11 cellular contexts compared by ENCODE assay signal in genomic region chr19:35123573-35123972, GRCh38. TPM values are rescaled to one million over a fixed set of nuclear protein-coding genes. Genes with fewer than 3 reads are reported as not detected.
DNase-seq lines count a peak whose midpoint lies in the region; ATAC-seq, FAIRE-seq and TF ChIP-seq lines count a peak whose summit lies in the region.
"Had no signal": no experiment of that assay in that cellular context is flagged by ENCODE, and none has a peak within 500 bp of the region (broad histone marks: within the 10 kb centered on the region; RNA-seq: fewer than 3 reads in every experiment).

No MANE protein-coding gene starts in this region.

- POLR2A ChIA-PET in HEK293T (lab: Yijun Ruan, JAX), result interaction anchor here (1.3 kb wide), 1 partner anchor 9 kb away, joined by 3 read pairs; no protein-coding TSS in a partner anchor

- H3K9me3 ChIP-seq in astrocyte (ENCODE audit: insufficient read depth, low read depth, low read length), result no peaks in the 10 kb centered on the region
- H3K9me3 ChIP-seq in testis, result no peaks in the 10 kb centered on the region

- H2AFZ ChIP-seq in astrocyte (ENCODE audit: low read depth, low read length), result no peak overlapping the region

- no peaks in the 10 kb centered on the region for H4K20me1 ChIP-seq in astrocyte (ENCODE audit: insufficient read depth, low read length)

- H3K4me1 ChIP-seq in astrocyte (ENCODE audit: insufficient read depth, low read length) (peaks cover 15% of the 10 kb centered on the region), testis (peaks cover 32% of the 10 kb centered on the region)

- H3K27me3 Mint-ChIP-seq in astrocyte (ENCODE audit: low read depth, unreplicated experiment), result peaks cover 38% of the 10 kb centered on the region

- intact Hi-C loops in left colon (cut with DNase I, micrococcal nuclease) (no loop called here), testis (cut with DNase I; ENCODE audit: low total_unique reads) (no loop called here)

- no peak overlapping the region for H3K27ac Mint-ChIP-seq in astrocyte (ENCODE audit: unreplicated experiment)

- ATAC-seq in left colon (peak; percentile 6), HG02852 (IDR thresholded peaks at IDR 0.05; ENCODE audit: unreplicated experiment) (no peak)

- H3K9me3 Mint-ChIP-seq in astrocyte (ENCODE audit: unreplicated experiment), result peaks cover 2% of the 10 kb centered on the region

- no peaks in the 10 kb centered on the region for H3K4me1 Mint-ChIP-seq in astrocyte (ENCODE audit: low read depth, unreplicated experiment)

- H3K4me3 Mint-ChIP-seq in astrocyte (ENCODE audit: unreplicated experiment), result no peak overlapping the region

- H3K27ac ChIP-seq in astrocyte (ENCODE audit: low read depth, low read length) (no peak overlapping the region), testis (peak overlapping the region; percentile 91 to 95)

- FAIRE-seq in astrocyte (lab: Jason Lieb, UNC), result no peak
- FAIRE-seq in RCC 7860 (lab: Jason Lieb, UNC), result no peak

- no peak overlapping the region for H3K9ac ChIP-seq in astrocyte (ENCODE audit: low read length)

- CTCF ChIA-PET in HEK293T (lab: Yijun Ruan, JAX), result interaction anchor here (1.2 kb wide), 1 partner anchor 13 kb away, joined by 3 read pairs; no protein-coding TSS in a partner anchor

- TF ChIP-seq CTCF in astrocyte (IDR thresholded peaks at IDR 0.05; ENCODE audit: insufficient read depth, low read depth, low read length) (no peak), testis (IDR thresholded peaks at IDR 0.05) (no peak)

- no peak for TF ChIP-seq POLR2A in testis (IDR thresholded peaks at IDR 0.05)

- H3K4me3 ChIP-seq in astrocyte (ENCODE audit: insufficient read depth, low read depth, low read length) (peak overlapping the region; percentile 64), testis (no peak overlapping the region)

- DNase-seq in NCI-H2171 treated with DMSO at 0.1 percent for 48 hours (lab: John Stamatoyannopoulos, UW) (peak; percentile 29), NCI-H2171 (lab: John Stamatoyannopoulos, UW) (no peak), astrocyte (ENCODE audit: low read depth) (no peak), left colon (peak; percentile 61 to 80), testis (no peak), RCC 7860 (ENCODE audit: low spot score) (no peak), HEK293T (ENCODE audit: extremely low spot score) (no peak)
- DNase-seq: effector CD4-positive, alpha-beta T cell had no signal

- H3K36me3 ChIP-seq in astrocyte (ENCODE audit: insufficient read depth, low read length), result no peaks in the 10 kb centered on the region
- no peaks in the 10 kb centered on the region for H3K36me3 ChIP-seq in testis (ENCODE audit: low read depth, missing control alignments)

- no peaks in the 10 kb centered on the region for H3K79me2 ChIP-seq in astrocyte (ENCODE audit: insufficient read depth, low read length)

- WGBS in testis, 2 donors, result 65 to 75% methylated on average over 5 of the region's 5 CpGs

- H3K36me3 Mint-ChIP-seq in astrocyte (ENCODE audit: low read depth, unreplicated experiment), result no peaks in the 10 kb centered on the region

- peak overlapping the region; percentile 97 for H3K4me2 ChIP-seq in astrocyte (ENCODE audit: low read length)

- H3K27me3 ChIP-seq in astrocyte (ENCODE audit: insufficient read depth, low read length) (peaks cover 2% of the 10 kb centered on the region), testis (no peaks in the 10 kb centered on the region)

TF ChIP-seq in HEK293T, 16 proteins besides CTCF, POLR2A, EP300 and RAD21:
- TF ChIP-seq FOXA1 (IDR thresholded peaks at IDR 0.05) (no peak), FOXK2 (IDR thresholded peaks at IDR 0.05) (no peak), ELF4 (IDR thresholded peaks at IDR 0.05) (no peak), PKNOX1 (IDR thresholded peaks at IDR 0.05) (no peak), L3MBTL2 (conservative IDR thresholded peaks at IDR 0.05) (no peak), HDGF (IDR thresholded peaks at IDR 0.05; ENCODE audit: borderline replicate concordance) (no peak), SUZ12 (IDR thresholded peaks at IDR 0.05) (no peak)

RNA-seq across cellular contexts. Expression of gene FXYD3, which starts 8.0 kb away (rescaled TPM):
- total RNA-seq in astrocyte, result not detected in 2 replicates
- 1,000 to 10,000 TPM; 4,169 to 4,218 TPM for total RNA-seq in left colon
- 1 to 10 TPM in 1 of 2 donors, not detected in 1; 2.6 TPM for total RNA-seq in testis
- not detected for polyA plus RNA-seq in testis (ENCODE audit: insufficient read depth, low read depth, low replicate concordance)
- total RNA-seq: T-helper 2 cell treated with Interferon-gamma antibody and Interleukin-4, amounts not matched to agents 100 ng/mL and 5 ng/mL, for 36 hours had no signal

RNA-seq across cellular contexts. Expression of gene LGI4, which starts 11.3 kb away (rescaled TPM):
- total RNA-seq in astrocyte (0.20 and 0.29 TPM in 2 replicates), left colon (10 to 100 TPM in 1 of 2 donors, 1 to 10 TPM in 1; 9.7 to 14.2 TPM), testis (1 to 10 TPM; 4.5 to 7.9 TPM)
- polyA plus RNA-seq in testis (ENCODE audit: insufficient read depth, low read depth, low replicate concordance), result 4.5 TPM
- total RNA-seq: A172 had no signal

RNA-seq across cellular contexts. Expression of gene FXYD1, which starts 15.1 kb away (rescaled TPM):
- total RNA-seq in astrocyte (0.52 and 1.1 TPM in 2 replicates), left colon (10 to 100 TPM in 1 of 2 donors, 1 to 10 TPM in 1; 7.7 to 30.3 TPM), testis (10 to 100 TPM in 1 of 2 donors, 1 to 10 TPM in 1; 2.3 to 11.1 TPM)
- 48.5 TPM for polyA plus RNA-seq in testis (ENCODE audit: insufficient read depth, low read depth, low replicate concordance)
- total RNA-seq: A172 had no signal

RNA-seq across cellular contexts. Expression of gene FXYD7, which starts 19.5 kb away (rescaled TPM):
- total RNA-seq in astrocyte (0.65 TPM in 1 of 2 replicates, not detected in the other), left colon (not detected), testis (1 to 10 TPM in 1 of 2 donors, not detected in 1; 1.2 TPM)
- 2.1 TPM for polyA plus RNA-seq in testis (ENCODE audit: insufficient read depth, low read depth, low replicate concordance)
- total RNA-seq: A172 had no signal

RNA-seq across cellular contexts. Expression of gene FXYD5, which starts 31.0 kb away (rescaled TPM):
- total RNA-seq in astrocyte, result 96.9 and 108 TPM in 2 replicates
- total RNA-seq in left colon, result 10 to 100 TPM; 14.9 to 18.3 TPM
- total RNA-seq in testis, result 10 to 100 TPM in 1 of 2 donors, 1 to 10 TPM in 1; 5.7 to 17.5 TPM
- polyA plus RNA-seq in testis (ENCODE audit: insufficient read depth, low read depth, low replicate concordance), result 38.1 TPM

Comparison
In these comparisons a context has a peak if more than half of its experiments do, and no peak if none do; other contexts are left out.
1. DNase-seq: peak in NCI-H2171 treated with DMSO at 0.1 percent for 48 hours (single experiment) and left colon (2 of 2); none in NCI-H2171 (single experiment), astrocyte (single experiment), testis (single experiment), RCC 7860 (single experiment) and HEK293T (single experiment).
2. RNA of gene FXYD3, which starts 8.0 kb away (total RNA-seq): 4,169 to 4,218 TPM in left colon; 2.6 TPM in testis and not detected in astrocyte; every median in the first group is over 1,000 times any median in the second.